8 cellular contexts compared by ENCODE assay signal in genomic region chr10:104122273-104123107, GRCh38. TPM values are rescaled to one million over a fixed set of nuclear protein-coding genes. Genes with fewer than 3 reads are reported as not detected.
DNase-seq lines count a peak whose midpoint lies in the region; ATAC-seq and TF ChIP-seq lines count a peak whose summit lies in the region.

No MANE protein-coding gene starts in this region.

- no peak for TF ChIP-seq POLR2A in adrenal gland (IDR thresholded peaks at IDR 0.05)

- no peaks in the 10 kb centered on the region for H3K9me3 Mint-ChIP-seq in stimulated activated memory B cell treated with anti-CD40 and anti-IgM and Interleukin-4, amounts not matched to agents 10 μg/mL and 1 μg/mL and 100 μg/mL, for 72 hours

- H3K4me1 ChIP-seq in adrenal gland (replicated peaks in 1 of 2): peaks cover 0 to 12% of the 10 kb centered on the region in 2 donors
- peaks cover 4% of the 10 kb centered on the region for H3K4me1 ChIP-seq in iPS-15b (ENCODE audit: control insufficient read depth, insufficient read depth, low read length)

- H3K9me3 ChIP-seq in adrenal gland (replicated peaks in 1 of 3): no peaks in the 10 kb centered on the region
- no peaks in the 10 kb centered on the region for H3K9me3 ChIP-seq in iPS-15b (ENCODE audit: control insufficient read depth, insufficient read depth, low read length)

- intact Hi-C loops in adrenal gland (cut with DNase I): no loop called here

- no peaks in the 10 kb centered on the region for H3K27me3 Mint-ChIP-seq in stimulated activated memory B cell treated with anti-CD40 and anti-IgM and Interleukin-4, amounts not matched to agents 10 μg/mL and 1 μg/mL and 100 μg/mL, for 72 hours

- peak overlapping the region; percentile 92 for H3K4me3 Mint-ChIP-seq in stimulated activated memory B cell treated with anti-CD40 and anti-IgM and Interleukin-4, amounts not matched to agents 10 μg/mL and 1 μg/mL and 100 μg/mL, for 72 hours

- ATAC-seq in GM18511 (IDR thresholded peaks at IDR 0.05; ENCODE audit: unreplicated experiment) (peak; percentile 14), HG02571 (IDR thresholded peaks at IDR 0.05; ENCODE audit: unreplicated experiment) (no peak)
- no peak for ATAC-seq in stimulated activated memory B cell treated with anti-CD40 and anti-IgM and Interleukin-4, amounts not matched to agents 10 μg/mL and 1 μg/mL and 100 μg/mL, for 72 hours

- H3K36me3 ChIP-seq in adrenal gland (replicated peaks in 1 of 2) (peaks cover 0 to 4% of the 10 kb centered on the region in 2 donors), iPS-15b (ENCODE audit: control insufficient read depth, insufficient read depth, low read length) (no peaks in the 10 kb centered on the region)

- H3K4me3 ChIP-seq in adrenal gland: peak overlapping the region; percentile 36 to 89 (median 55)
- H3K4me3 ChIP-seq in iPS-15b (ENCODE audit: low read depth, low read length): peak overlapping the region; percentile 93

- DNase-seq in ACHN (peak; percentile 28), KG1 (lab: John Stamatoyannopoulos, UW) (peak; percentile 23), adrenal gland (peak in 1 of 7 donors; percentile 30), cortex of kidney (lab: John Stamatoyannopoulos, UW) (no peak)

- peaks cover 9% of the 10 kb centered on the region for H3K36me3 Mint-ChIP-seq in stimulated activated memory B cell treated with anti-CD40 and anti-IgM and Interleukin-4, amounts not matched to agents 10 μg/mL and 1 μg/mL and 100 μg/mL, for 72 hours

- H3K27ac ChIP-seq in adrenal gland: peak overlapping the region in 4 of 5 donors; percentile 63 to 99 (median 86)

- WGBS in adrenal gland, 4 donors: 22 to 27% (median 23%) methylated on average over 17 to 20 of the region's 20 CpGs

- no peak for TF ChIP-seq CTCF in adrenal gland (IDR thresholded peaks at IDR 0.05)

- in situ Hi-C loops in ACHN (cut with HindIII; ENCODE audit: low pct_ligation_motif_present, low pct_unique_long_range_greater_than_20kb, low sequenced_read_pairs): no loop called here

- peak overlapping the region; percentile 92 for H3K27ac Mint-ChIP-seq in stimulated activated memory B cell treated with anti-CD40 and anti-IgM and Interleukin-4, amounts not matched to agents 10 μg/mL and 1 μg/mL and 100 μg/mL, for 72 hours

- H3K4me1 Mint-ChIP-seq in stimulated activated memory B cell treated with anti-CD40 and anti-IgM and Interleukin-4, amounts not matched to agents 10 μg/mL and 1 μg/mL and 100 μg/mL, for 72 hours: peaks cover 18% of the 10 kb centered on the region

- H3K27me3 ChIP-seq in adrenal gland: no peaks in the 10 kb centered on the region
- H3K27me3 ChIP-seq in iPS-15b (ENCODE audit: control insufficient read depth, insufficient read depth, low read length): no peaks in the 10 kb centered on the region

- H3K9ac ChIP-seq in iPS-15b (ENCODE audit: low read depth, low read length): peak overlapping the region; percentile 89

RNA-seq across cellular contexts. Expression of gene SFR1, which starts 0.5 kb away (rescaled TPM):
- 10 to 100 TPM in 1 of 8 donors, 1 to 10 TPM in 7; 3.1 to 12.2 (median 5.6) TPM for total RNA-seq in adrenal gland
- polyA plus RNA-seq in adrenal gland: 1 to 10 TPM; 5.8 to 9.6 (median 6.8) TPM

RNA-seq across cellular contexts. Expression of gene COL17A1, which starts 36.8 kb away (rescaled TPM):
- total RNA-seq in adrenal gland: under 1 TPM in 5 of 8 donors, not detected in 3; 0.11 to 0.97 (median 0.23) TPM
- 1 to 10 TPM in 2 of 3 donors, under 1 TPM in 1; 0.40 to 2.2 (median 1.5) TPM for polyA plus RNA-seq in adrenal gland
